9 cellular contexts compared by ENCODE assay signal in genomic region chr19:49362926-49363264, GRCh38. TPM values are rescaled to one million over a fixed set of nuclear protein-coding genes. Genes with fewer than 3 reads are reported as not detected.
DNase-seq lines count a peak whose midpoint lies in the region; ATAC-seq and TF ChIP-seq lines count a peak whose summit lies in the region.
"Had no signal": no experiment of that assay in that cellular context is flagged by ENCODE, and none has a peak within 500 bp of the region (broad histone marks: within the 10 kb centered on the region; RNA-seq: fewer than 3 reads in every experiment).

No MANE protein-coding gene starts in this region.

- no peaks in the 10 kb centered on the region for H3K9me3 ChIP-seq in SK-N-MC (ENCODE audit: low read depth, low read length)
- no peaks in the 10 kb centered on the region for H3K9me3 ChIP-seq in cardiac muscle cell (ENCODE audit: low read depth)

- ATAC-seq in sciatic nerve (peak; percentile 6), GM21447 (IDR thresholded peaks at IDR 0.05; ENCODE audit: unreplicated experiment) (no peak), HG03135 (IDR thresholded peaks at IDR 0.05; ENCODE audit: unreplicated experiment) (no peak)

- peaks cover 12% of the 10 kb centered on the region for H3K4me1 Mint-ChIP-seq in Calu3 (ENCODE audit: low read depth, unreplicated experiment)

- no peaks in the 10 kb centered on the region for H3K27me3 ChIP-seq in cardiac muscle cell

- DNase-seq in GM03348 (ENCODE audit: low spot score) (peak; percentile 51), SK-N-MC (ENCODE audit: low read depth, low spot score) (no peak), cardiac muscle cell (ENCODE audit: low read depth in 1 of 2, low spot score in 1 of 2) (peak; percentile 51 to 61), sciatic nerve (ENCODE audit: low spot score) (peak; percentile 70), iPS-NIHi7 (ENCODE audit: extremely low spot score) (no peak), Calu3 (no peak)

- CTCF ChIA-PET in Calu3 (lab: Charles Lee) = interaction anchor here (0.7 to 1.4 kb wide), 5 partner anchors 9 to 32 kb away, joined by 3 to 4 read pairs (median 3); no protein-coding TSS in a partner anchor

- BruUV-seq in Calu3 (replicated peaks; lab: Mats Ljungman, UMichigan) = no TSS peak

- H3K9ac ChIP-seq in SK-N-MC (ENCODE audit: insufficient read length) = peak overlapping the region; percentile 99

- H3K36me3 ChIP-seq in SK-N-MC (ENCODE audit: insufficient read depth, low read length) (peaks cover 24% of the 10 kb centered on the region), cardiac muscle cell (peaks cover 17% of the 10 kb centered on the region)

- no peaks in the 10 kb centered on the region for H3K27me3 Mint-ChIP-seq in Calu3 (ENCODE audit: unreplicated experiment)

- H3K27ac Mint-ChIP-seq in Calu3 (ENCODE audit: unreplicated experiment) = no peak overlapping the region

- H3K27ac ChIP-seq in SK-N-MC (peak overlapping the region; percentile 98), cardiac muscle cell (peak overlapping the region; percentile 96)

- TF ChIP-seq CTCF in cardiac muscle cell (IDR thresholded peaks at IDR 0.05; ENCODE audit: low read depth, low read length) (no peak), Calu3 (IDR thresholded peaks at IDR 0.05; ENCODE audit: unreplicated experiment) (no peak)

- H3K4me3 ChIP-seq in SK-N-MC (peak overlapping the region; percentile 98), cardiac muscle cell (peak overlapping the region; percentile 73)

- no peaks in the 10 kb centered on the region for H3K36me3 Mint-ChIP-seq in Calu3 (ENCODE audit: insufficient read depth, unreplicated experiment)

- H3K9me3 Mint-ChIP-seq in Calu3 (ENCODE audit: low read depth, unreplicated experiment) = no peaks in the 10 kb centered on the region

- H3K4me3 Mint-ChIP-seq in Calu3 (ENCODE audit: low read depth, unreplicated experiment) = no peak overlapping the region

- no peaks in the 10 kb centered on the region for H3K4me1 ChIP-seq in cardiac muscle cell (ENCODE audit: low read depth)

- intact Hi-C loops in sciatic nerve (cut with DNase I) = no loop called here
- intact Hi-C loops in Calu3 (cut with micrococcal nuclease; ENCODE audit: unreplicated experiment) = no loop called here

RNA-seq across cellular contexts. Expression of gene TEAD2, which starts 0.7 kb away (rescaled TPM):
- total RNA-seq in cardiac muscle cell (84.3 and 108 TPM in 2 replicates), sciatic nerve (33.0 TPM), Calu3 (2022) (2.4 TPM in 2 replicates)
- 82.9 and 111 TPM in 2 replicates for polyA plus RNA-seq in cardiac muscle cell

RNA-seq across cellular contexts. Expression of gene DKKL1, which starts 0.8 kb away (rescaled TPM):
- total RNA-seq in cardiac muscle cell (11.0 and 12.7 TPM in 2 replicates), sciatic nerve (0.89 TPM), Calu3 (2022) (not detected in 2 replicates)
- polyA plus RNA-seq in cardiac muscle cell = 14.0 and 17.6 TPM in 2 replicates

RNA-seq across cellular contexts. Expression of gene KASH5, which starts 25.2 kb away (rescaled TPM):
- total RNA-seq in cardiac muscle cell = 0.27 TPM in 1 of 2 replicates, not detected in the other
- polyA plus RNA-seq in cardiac muscle cell = 1.2 TPM in 1 of 2 replicates, not detected in the other
- not detected for total RNA-seq in sciatic nerve
- total RNA-seq in Calu3 (2022) = not detected in 2 replicates
- total RNA-seq: RPMI7951 had no signal

RNA-seq across cellular contexts. Expression of gene CD37, which starts 27.7 kb away (rescaled TPM):
- total RNA-seq in cardiac muscle cell (not detected in 2 replicates), sciatic nerve (21.3 TPM), Calu3 (2022) (not detected in 2 replicates)
- 11.9 and 17.9 TPM in 2 replicates for polyA plus RNA-seq in cardiac muscle cell
- total RNA-seq: RPMI7951 had no signal

RNA-seq across cellular contexts. Expression of gene SLC6A16, which starts 37.9 kb away (rescaled TPM):
- total RNA-seq in cardiac muscle cell (1.6 and 2.8 TPM in 2 replicates), sciatic nerve (5.6 TPM), Calu3 (2022) (not detected in 2 replicates)
- 4.0 and 6.5 TPM in 2 replicates for polyA plus RNA-seq in cardiac muscle cell

Comparison
In these comparisons a context has a peak if more than half of its experiments do, and no peak if none do; other contexts are left out.
1. DNase-seq: peak in GM03348 (single experiment), cardiac muscle cell (2 of 2) and sciatic nerve (single experiment); none in SK-N-MC (single experiment), iPS-NIHi7 (single experiment) and Calu3 (single experiment).